19 cellular contexts compared by ENCODE assay signal in the genomic region with DNA sequence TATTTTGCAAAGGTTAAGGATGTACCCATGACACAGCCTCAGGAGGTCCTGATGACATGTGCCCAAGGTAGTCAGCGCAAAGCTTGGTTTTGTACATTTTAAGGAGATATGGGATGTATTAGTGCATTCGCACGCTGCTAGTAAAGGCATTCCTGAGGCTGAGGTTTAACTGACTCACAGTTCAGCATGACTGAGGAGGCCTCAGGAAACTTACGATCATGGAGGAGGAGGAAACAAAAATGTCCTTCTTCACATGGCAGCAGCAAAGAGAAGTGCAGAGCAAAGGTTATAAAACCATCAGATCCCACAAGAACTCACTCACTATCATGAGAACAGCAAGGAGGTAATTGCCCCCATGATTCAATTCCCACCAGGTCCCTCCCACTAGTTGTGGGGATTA. TPM values are rescaled to one million over a fixed set of nuclear protein-coding genes. Genes with fewer than 3 reads are reported as not detected.
DNase-seq lines count a peak whose midpoint lies in the region; ATAC-seq and TF ChIP-seq lines count a peak whose summit lies in the region.
"Had no signal": no experiment of that assay in that cellular context is flagged by ENCODE, and none has a peak within 500 bp of the region (broad histone marks: within the 10 kb centered on the region; RNA-seq: fewer than 3 reads in every experiment).

No MANE protein-coding gene starts in this region.

- TF ChIP-seq CTCF in GM23338 (conservative IDR thresholded peaks at IDR 0.05; ENCODE audit: low read depth in 2 of 2) (no peak), OCI-LY3 (IDR thresholded peaks at IDR 0.05; ENCODE audit: low read depth, low read length) (no peak), smooth muscle cell (IDR thresholded peaks at IDR 0.05; ENCODE audit: borderline replicate concordance, insufficient read depth, poor library complexity, severe bottlenecking) (no peak), dorsolateral prefrontal cortex (IDR thresholded peaks at IDR 0.05 in 54 of 56, conservative IDR thresholded peaks at IDR 0.05 in 2 of 56; ENCODE audit: low read depth in 1 of 56, partially characterized antibody in 56 of 56) (no peak), OCI-LY7 (conservative IDR thresholded peaks at IDR 0.05; ENCODE audit: low read length) (no peak)

- CTCF ChIA-PET in OCI-LY7 (lab: Charles Lee; ENCODE audit: unreplicated experiment): no interaction called here

- DNase-seq in GM23338 (ENCODE audit: low spot score): no peak
- DNase-seq in fibroblast of peridontal ligament (ENCODE audit: extremely low read depth): peak; percentile 63
- no peak for DNase-seq in smooth muscle cell (lab: John Stamatoyannopoulos, UW; ENCODE audit: unreplicated experiment)
- no peak for DNase-seq in dorsolateral prefrontal cortex
- DNase-seq in OCI-LY7 (ENCODE audit: low spot score): no peak
- DNase-seq: activated CD4-positive, CD25-positive, alpha-beta regulatory T cell; C1 segment of cervical spinal cord; DMS 273 treated with DMSO at 0.1 percent for 48 hours; left cardiac atrium; NCI-H2171 treated with DMSO at 0.1 percent for 48 hours; NCI-H774; stimulated activated CD4-positive, alpha-beta T cell treated with anti-CD3 and anti-CD28 coated beads, Interleukin-12 subunit alpha, Interleukin-12 subunit beta, amount 100 ng/mL, for 4 hours had no signal

- BruUV-seq in OCI-LY7 (replicated peaks; lab: Mats Ljungman, UMichigan): no TSS peak

- no peak overlapping the region for H3K27ac ChIP-seq in GM23338 (ENCODE audit: low read depth)
- H3K27ac ChIP-seq in OCI-LY3 (ENCODE audit: low read length): no peak overlapping the region
- H3K27ac ChIP-seq in smooth muscle cell (ENCODE audit: low read depth): peak overlapping the region; percentile 88
- no peak overlapping the region for H3K27ac ChIP-seq in dorsolateral prefrontal cortex
- H3K27ac ChIP-seq in OCI-LY7 (ENCODE audit: low read depth, low read length, poor library complexity, severe bottlenecking): no peak overlapping the region

- H3K27ac Mint-ChIP-seq in GM23338: no peak overlapping the region; the same call in 1 of the 2 replicates

- POLR2A ChIA-PET in OCI-LY7 (lab: Charles Lee): no interaction called here

- no peak overlapping the region for H3K4me3 Mint-ChIP-seq in GM23338

- no peaks in the 10 kb centered on the region for H3K79me2 ChIP-seq in GM23338 (replicated peaks; ENCODE audit: insufficient read depth)
- no peaks in the 10 kb centered on the region for H3K79me2 ChIP-seq in OCI-LY3 (ENCODE audit: low read length)
- no peaks in the 10 kb centered on the region for H3K79me2 ChIP-seq in smooth muscle cell (ENCODE audit: low read depth)
- H3K79me2 ChIP-seq in OCI-LY7 (ENCODE audit: insufficient read depth, low read depth, low read length): no peaks in the 10 kb centered on the region

- peaks cover 10% of the 10 kb centered on the region; the same call in 2 of the 3 replicates for H3K4me1 Mint-ChIP-seq in GM23338

- peaks cover 2% of the 10 kb centered on the region for H3K27me3 Mint-ChIP-seq in GM23338 (ENCODE audit: insufficient read depth, low read depth, poor library complexity)

- no peaks in the 10 kb centered on the region for H3F3A ChIP-seq in GM23338 (replicated peaks; ENCODE audit: low read depth)
- peaks cover 3% of the 10 kb centered on the region for H3F3A ChIP-seq in smooth muscle cell (ENCODE audit: low read depth)

- H3K4me1 ChIP-seq in GM23338 (ENCODE audit: insufficient read depth) (peaks cover 11% of the 10 kb centered on the region; the same call in 1 of the 2 replicates), OCI-LY3 (ENCODE audit: low read length) (no peaks in the 10 kb centered on the region), smooth muscle cell (ENCODE audit: low read depth) (peaks cover 5% of the 10 kb centered on the region), OCI-LY7 (ENCODE audit: insufficient read depth, low read length, poor library complexity, severe bottlenecking) (no peaks in the 10 kb centered on the region)

- intact Hi-C loops in dorsolateral prefrontal cortex (cut with DNase I): no loop called here
- intact Hi-C loops in OCI-LY7 (cut with micrococcal nuclease; ENCODE audit: unreplicated experiment): no loop called here

- no peaks in the 10 kb centered on the region for H3K9me3 ChIP-seq in OCI-LY3 (ENCODE audit: insufficient read depth, low read length)
- H3K9me3 ChIP-seq in smooth muscle cell (replicated peaks; ENCODE audit: low read depth): no peaks in the 10 kb centered on the region
- H3K9me3 ChIP-seq in OCI-LY7 (ENCODE audit: low read length): no peaks in the 10 kb centered on the region

- peaks cover 4% of the 10 kb centered on the region; the same call in 1 of the 3 replicates for H3K9me3 Mint-ChIP-seq in GM23338

- H3K4me2 ChIP-seq in GM23338 (no peak overlapping the region), OCI-LY3 (ENCODE audit: low read length) (no peak overlapping the region), smooth muscle cell (no peak overlapping the region), OCI-LY7 (ENCODE audit: low read length) (no peak overlapping the region)

- H3K4me3 ChIP-seq in GM23338 (no peak overlapping the region), OCI-LY3 (ENCODE audit: low read length) (no peak overlapping the region), smooth muscle cell (no peak overlapping the region), dorsolateral prefrontal cortex (no peak overlapping the region), OCI-LY7 (ENCODE audit: low read depth, low read length, poor library complexity, severe bottlenecking) (no peak overlapping the region)

- H4K20me1 ChIP-seq in GM23338 (replicated peaks; ENCODE audit: insufficient read depth) (no peaks in the 10 kb centered on the region), OCI-LY3 (ENCODE audit: insufficient read depth, low read length) (no peaks in the 10 kb centered on the region), smooth muscle cell (ENCODE audit: low read depth) (no peaks in the 10 kb centered on the region), OCI-LY7 (ENCODE audit: insufficient read depth, low read length) (no peaks in the 10 kb centered on the region)

- 0 out of 2 replicates have a peak, but pooled peaks cover 3% of the 10 kb centered on the region for H3K9me2 ChIP-seq in GM23338 (ENCODE audit: insufficient read depth)
- H3K9me2 ChIP-seq in OCI-LY7 (ENCODE audit: insufficient read depth, low read length): no peaks in the 10 kb centered on the region

- peak overlapping the region; percentile 19; the same call in 1 of the 2 replicates for H2AFZ ChIP-seq in GM23338
- H2AFZ ChIP-seq in OCI-LY3 (ENCODE audit: low read depth, low read length): peak overlapping the region; percentile 66; the same call in 1 of the 2 replicates
- H2AFZ ChIP-seq in smooth muscle cell (ENCODE audit: low read depth): peak overlapping the region; percentile 35
- no peak overlapping the region for H2AFZ ChIP-seq in OCI-LY7 (ENCODE audit: low read length)

- no peaks in the 10 kb centered on the region for H3K27me3 ChIP-seq in GM23338 (ENCODE audit: insufficient read depth)
- no peaks in the 10 kb centered on the region for H3K27me3 ChIP-seq in OCI-LY3 (ENCODE audit: low read depth, low read length)
- no peaks in the 10 kb centered on the region for H3K27me3 ChIP-seq in smooth muscle cell (ENCODE audit: low read depth)
- H3K27me3 ChIP-seq in dorsolateral prefrontal cortex: peaks cover 0 to 3% (median 0%) of the 10 kb centered on the region in 45 donors

- ATAC-seq in GM23338: no peak
- ATAC-seq in GM21717 (IDR thresholded peaks at IDR 0.05; ENCODE audit: unreplicated experiment): no peak
- ATAC-seq: HepG2, left cardiac atrium had no signal

- H3K36me3 Mint-ChIP-seq in GM23338 (ENCODE audit: low read depth): peaks cover 3% of the 10 kb centered on the region; the same call in 1 of the 3 replicates

- H3K9ac ChIP-seq in OCI-LY3 (ENCODE audit: low read length): no peak overlapping the region
- H3K9ac ChIP-seq in smooth muscle cell (ENCODE audit: low read depth): no peak overlapping the region

- H3K36me3 ChIP-seq in GM23338 (ENCODE audit: insufficient read depth) (no peaks in the 10 kb centered on the region), OCI-LY3 (replicated peaks; ENCODE audit: low read depth, low read length) (no peaks in the 10 kb centered on the region), smooth muscle cell (ENCODE audit: low read depth) (no peaks in the 10 kb centered on the region), OCI-LY7 (ENCODE audit: insufficient read depth, low read length) (no peaks in the 10 kb centered on the region)

- 55% methylated on average over 4 of the region's 4 CpGs for WGBS in smooth muscle cell (ENCODE audit: low lambda C conversion rate)

TF ChIP-seq in GM23338, 12 proteins besides CTCF, POLR2A, EP300 and RAD21:
- TF ChIP-seq POLR2AphosphoS5 (IDR thresholded peaks at IDR 0.05; ENCODE audit: low read depth) (no peak), JUNB (IDR thresholded peaks at IDR 0.05; ENCODE audit: unreplicated experiment) (no peak)

RNA-seq across cellular contexts. Expression of gene DAOA, which starts 52.2 kb away (rescaled TPM):
- total RNA-seq in GM23338 (2014; rRNA removed; shearing (Covaris generic)): not detected in 2 replicates
- polyA plus RNA-seq in GM23338 (2016; fragmentation: Nextera tagmentation; extraction: Ambion mirVana) (not detected in 2 replicates), smooth muscle cell (not detected in 2 replicates)
- total RNA-seq in smooth muscle cell (not detected in 2 replicates), dorsolateral prefrontal cortex (not detected), OCI-LY7 (2022) (not detected in 2 replicates)
- total RNA-seq in OCI-LY7 (2014; rRNA removed; shearing (Covaris generic)): not detected in 2 replicates
- total RNA-seq: HepG2, left cardiac atrium, mononuclear cell, SK-MEL-5, temporal lobe had no signal
- polyA plus RNA-seq: adipose tissue, HepG2 had no signal
